Comparison of ENCODE assay signal across 2 cellular contexts in genomic region chr4:6334203-6334887, GRCh38.
TF ChIP-seq lines count a peak whose summit lies in the region.

No MANE protein-coding gene starts in this region.

TF ChIP-seq in K562, 482 proteins besides CTCF, POLR2A, EP300 and RAD21 (continued from another document):
- TF ChIP-seq ZNF449 (CRISPR knock-in tag; IDR thresholded peaks at IDR 0.05): no peak
TF ChIP-seq in K562: peak in this region for 1.

TF ChIP-seq in GM23338, 12 proteins besides CTCF, POLR2A, EP300 and RAD21 (continued from another document):
- TF ChIP-seq ZNF462 (CRISPR knock-in tag; IDR thresholded peaks at IDR 0.05): no peak
- TF ChIP-seq JUNB (IDR thresholded peaks at IDR 0.05; ENCODE audit: unreplicated experiment): no peak
- no peak for TF ChIP-seq ETS1 (IDR thresholded peaks at IDR 0.05)
- no peak for TF ChIP-seq ZNF114 (CRISPR knock-in tag; IDR thresholded peaks at IDR 0.05)
TF ChIP-seq in GM23338: peak in this region for 0.
